ENCODE assay signal across 11 cellular contexts in genomic region chr4:118834070-118834469, GRCh38. TPM values are rescaled to one million over a fixed set of nuclear protein-coding genes. Genes with fewer than 3 reads are reported as not detected.
A peak's percentile ranks its signal among the peaks of the same experiment; 100 is the strongest.
DNase-seq lines count a peak whose midpoint lies in the region; ATAC-seq and TF ChIP-seq lines count a peak whose summit lies in the region.
"Had no signal": no experiment of that assay in that cellular context is flagged by ENCODE, and none has a peak within 500 bp of the region (broad histone marks: within the 10 kb centered on the region; RNA-seq: fewer than 3 reads in every experiment).

No MANE protein-coding gene starts in this region.

- H3K4me3 ChIP-seq in CD4-positive, alpha-beta memory T cell (ENCODE audit: low read length in 2 of 2): no peak overlapping the region
- H3K4me3 ChIP-seq in HUES64 (ENCODE audit: low read length) (peak overlapping the region; percentile 77; the same call in 1 of the 2 replicates), Caco-2 (ENCODE audit: low read depth, low read length) (no peak overlapping the region)
- H3K4me3 ChIP-seq in naive thymus-derived CD4-positive, alpha-beta T cell (ENCODE audit: low read length): no peak overlapping the region

- WGBS in HUES64: 92% methylated on average over 3 of the region's 4 CpGs

- H3K9me3 Mint-ChIP-seq in CD4-positive, alpha-beta memory T cell: peaks cover 0 to 2% (median 0%) of the 10 kb centered on the region in 8 donors
- H3K9me3 Mint-ChIP-seq in brain (no peaks in the 10 kb centered on the region), Caco-2 (ENCODE audit: unreplicated experiment) (no peaks in the 10 kb centered on the region)
- no peaks in the 10 kb centered on the region for H3K9me3 Mint-ChIP-seq in naive thymus-derived CD4-positive, alpha-beta T cell
- H3K9me3 Mint-ChIP-seq: dendritic cell treated with granulocyte-macrophage colony-stimulating factor and Interleukin-4, amounts not matched to agents 40 ng/mL and 50 ng/mL, for 4 days had no signal

- H3K36me3 ChIP-seq in CD4-positive, alpha-beta memory T cell (ENCODE audit: insufficient read depth, low read length): peaks cover 7% of the 10 kb centered on the region
- peaks cover 46% of the 10 kb centered on the region for H3K36me3 ChIP-seq in HUES64 (ENCODE audit: insufficient read depth, low read length)
- peaks cover 0 to 4% (median 0%) of the 10 kb centered on the region in 3 experiments for H3K36me3 ChIP-seq in naive thymus-derived CD4-positive, alpha-beta T cell (ENCODE audit: control insufficient read depth in 2 of 3, insufficient read depth in 3 of 3, low read length in 3 of 3)
- peaks cover 1% of the 10 kb centered on the region; the same call in 1 of the 2 replicates for H3K36me3 ChIP-seq in Caco-2 (ENCODE audit: control insufficient read depth, insufficient read depth, low read length)

- POLR2A ChIA-PET in CD4-positive, alpha-beta memory T cell (lab: Charles Lee; ENCODE audit: partially characterized antibody): no interaction called here
- POLR2A ChIA-PET in naive thymus-derived CD4-positive, alpha-beta T cell (lab: Charles Lee): no interaction called here
- POLR2A ChIA-PET in Caco-2 (lab: Charles Lee): no interaction called here

- no peak for TF ChIP-seq CTCF in brain (conservative IDR thresholded peaks at IDR 0.05)
- TF ChIP-seq CTCF in Caco-2 (IDR thresholded peaks at IDR 0.05; ENCODE audit: insufficient read depth in 1 of 2, low read depth in 1 of 2, low read length in 1 of 2, severe bottlenecking in 1 of 2, unreplicated experiment in 1 of 2): no peak

- no TSS peak for BruUV-seq in Caco-2 (replicated peaks; lab: Mats Ljungman, UMichigan)

- no peaks in the 10 kb centered on the region for H3K9me3 ChIP-seq in CD4-positive, alpha-beta memory T cell (ENCODE audit: control insufficient read depth in 1 of 2, low read length in 2 of 2)
- no peaks in the 10 kb centered on the region for H3K9me3 ChIP-seq in HUES64 (ENCODE audit: insufficient read depth, low read depth, low read length)
- no peaks in the 10 kb centered on the region for H3K9me3 ChIP-seq in naive thymus-derived CD4-positive, alpha-beta T cell (ENCODE audit: control insufficient read depth in 2 of 3, low read length in 3 of 3)
- H3K9me3 ChIP-seq in Caco-2: no peaks in the 10 kb centered on the region
- H3K9me3 ChIP-seq: neutrophil had no signal

- no peaks in the 10 kb centered on the region for H3K27me3 Mint-ChIP-seq in CD4-positive, alpha-beta memory T cell
- H3K27me3 Mint-ChIP-seq in brain (peaks cover 6% of the 10 kb centered on the region), Caco-2 (ENCODE audit: insufficient read depth, unreplicated experiment) (no peaks in the 10 kb centered on the region)
- H3K27me3 Mint-ChIP-seq in naive thymus-derived CD4-positive, alpha-beta T cell: no peaks in the 10 kb centered on the region
- H3K27me3 Mint-ChIP-seq: dendritic cell treated with granulocyte-macrophage colony-stimulating factor and Interleukin-4, amounts not matched to agents 40 ng/mL and 50 ng/mL, for 4 days had no signal

- no peak for ATAC-seq in naive thymus-derived CD4-positive, alpha-beta T cell
- ATAC-seq in GM19035 (IDR thresholded peaks at IDR 0.05; ENCODE audit: unreplicated experiment) (no peak), HG03378 (IDR thresholded peaks at IDR 0.05; ENCODE audit: unreplicated experiment) (no peak)

- H3K36me3 Mint-ChIP-seq in CD4-positive, alpha-beta memory T cell: peaks cover 24 to 38% of the 10 kb centered on the region in 2 donors
- H3K36me3 Mint-ChIP-seq in brain (peaks cover 32% of the 10 kb centered on the region), Caco-2 (ENCODE audit: insufficient read depth, unreplicated experiment) (peaks cover 44% of the 10 kb centered on the region)
- peaks cover 12 to 22% (median 15%) of the 10 kb centered on the region in 5 donors for H3K36me3 Mint-ChIP-seq in naive thymus-derived CD4-positive, alpha-beta T cell

- peaks cover 24 to 44% (median 35%) of the 10 kb centered on the region in 4 donors for H3K4me1 Mint-ChIP-seq in CD4-positive, alpha-beta memory T cell
- H3K4me1 Mint-ChIP-seq in brain (peaks cover 41% of the 10 kb centered on the region), Caco-2 (ENCODE audit: low read depth, unreplicated experiment) (peaks cover under 1% of the 10 kb centered on the region)
- peaks cover 18 to 39% (median 26%) of the 10 kb centered on the region in 7 donors for H3K4me1 Mint-ChIP-seq in naive thymus-derived CD4-positive, alpha-beta T cell

- no peak overlapping the region for H3K9ac ChIP-seq in HUES64 (ENCODE audit: low read depth, low read length)

- peaks cover 23% of the 10 kb centered on the region for H3K4me1 ChIP-seq in CD4-positive, alpha-beta memory T cell (ENCODE audit: insufficient read depth, low read length)
- H3K4me1 ChIP-seq in HUES64 (ENCODE audit: insufficient read depth, low read length) (peaks cover 13% of the 10 kb centered on the region; the same call in 1 of the 2 replicates), Caco-2 (peaks cover 7% of the 10 kb centered on the region)
- H3K4me1 ChIP-seq in naive thymus-derived CD4-positive, alpha-beta T cell (ENCODE audit: control insufficient read depth in 2 of 2, insufficient read depth in 2 of 2, low read length in 2 of 2): peaks cover 0 to 5% of the 10 kb centered on the region in 2 donors

- DNase-seq in CD4-positive, alpha-beta memory T cell: no peak
- DNase-seq in naive thymus-derived CD4-positive, alpha-beta T cell: no peak
- no peak for DNase-seq in amniotic stem cell (lab: John Stamatoyannopoulos, UW)
- DNase-seq in Caco-2: no peak
- DNase-seq: NCI-H187 treated with DMSO at 0.1 percent for 48 hours had no signal

- no peak overlapping the region for H3K27ac ChIP-seq in CD4-positive, alpha-beta memory T cell (ENCODE audit: low read depth, low read length)
- no peak overlapping the region for H3K27ac ChIP-seq in HUES64 (ENCODE audit: low read depth, low read length)
- H3K27ac ChIP-seq in naive thymus-derived CD4-positive, alpha-beta T cell (ENCODE audit: low read depth, low read length): no peak overlapping the region

- no peaks in the 10 kb centered on the region for H3K27me3 ChIP-seq in CD4-positive, alpha-beta memory T cell (ENCODE audit: insufficient read depth, low read length)
- H3K27me3 ChIP-seq in HUES64 (ENCODE audit: insufficient read depth, low read length) (no peaks in the 10 kb centered on the region), Caco-2 (replicated peaks; ENCODE audit: control insufficient read depth, insufficient read depth, low read length) (no peaks in the 10 kb centered on the region)
- H3K27me3 ChIP-seq in naive thymus-derived CD4-positive, alpha-beta T cell (ENCODE audit: control insufficient read depth in 2 of 2, insufficient read depth in 2 of 2, low read length in 2 of 2): no peaks in the 10 kb centered on the region
- H3K27me3 ChIP-seq: neutrophil had no signal

- peak overlapping the region in 7 of 8 donors; percentile 0 to 99 (median 25) for H3K4me3 Mint-ChIP-seq in CD4-positive, alpha-beta memory T cell
- peak overlapping the region; percentile 79 to 99 (median 96) for H3K4me3 Mint-ChIP-seq in brain
- H3K4me3 Mint-ChIP-seq in naive thymus-derived CD4-positive, alpha-beta T cell: peak overlapping the region in 7 of 10 donors; percentile 20 to 50 (median 43)
- H3K4me3 Mint-ChIP-seq in Caco-2 (ENCODE audit: unreplicated experiment): no peak overlapping the region

- intact Hi-C loops in CD4-positive, alpha-beta memory T cell (cut with micrococcal nuclease): loop anchor here (10.0 kb wide), 2 partner anchors 149 to 621 kb away; partner anchors contain the start of gene METTL14
- intact Hi-C loops in naive thymus-derived CD4-positive, alpha-beta T cell (cut with micrococcal nuclease): loop anchor here (2.0 to 10.0 kb wide), 4 partner anchors 33 to 555 kb away; a partner anchor contains a TSS
- intact Hi-C loops in Caco-2 (cut with micrococcal nuclease; ENCODE audit: unreplicated experiment): no loop called here

- H3K27ac Mint-ChIP-seq in CD4-positive, alpha-beta memory T cell: peak overlapping the region in 3 of 7 donors; percentile 13 to 73 (median 25)
- peak overlapping the region in 2 of 5 experiments; percentile 40 to 99 for H3K27ac Mint-ChIP-seq in brain
- no peak overlapping the region for H3K27ac Mint-ChIP-seq in naive thymus-derived CD4-positive, alpha-beta T cell
- no peak overlapping the region for H3K27ac Mint-ChIP-seq in Caco-2 (ENCODE audit: unreplicated experiment)

- CTCF ChIA-PET in CD4-positive, alpha-beta memory T cell (lab: Charles Lee; ENCODE audit: partially characterized antibody): no interaction called here
- CTCF ChIA-PET in naive thymus-derived CD4-positive, alpha-beta T cell (lab: Charles Lee): no interaction called here
- CTCF ChIA-PET in Caco-2 (lab: Charles Lee): no interaction called here

RNA-seq across cellular contexts. Expression of gene SEC24D, which starts 1.9 kb away (rescaled TPM):
- 10 to 100 TPM; 34.5 to 36.8 TPM for total RNA-seq in CD4-positive, alpha-beta memory T cell
- polyA plus RNA-seq in CD4-positive, alpha-beta memory T cell: 10 to 100 TPM; 16.1 to 25.9 TPM
- 52.6 TPM for polyA plus RNA-seq in HUES64 (2013, experiment 1 of 2)
- 41.5 TPM for polyA plus RNA-seq in HUES64 (2013, experiment 2 of 2)
- polyA plus RNA-seq in brain (ENCODE audit: insufficient read depth, low read depth, low replicate concordance): 3.2 TPM
- total RNA-seq in naive thymus-derived CD4-positive, alpha-beta T cell: 10 to 100 TPM; 11.5 to 59.2 (median 16.4) TPM
- 10 to 100 TPM; 11.5 to 18.7 TPM for polyA plus RNA-seq in naive thymus-derived CD4-positive, alpha-beta T cell
- total RNA-seq in Caco-2 (2022): 32.0 and 33.0 TPM in 2 replicates

RNA-seq across cellular contexts. Expression of gene SYNPO2, which starts 54.6 kb away (rescaled TPM):
- total RNA-seq in CD4-positive, alpha-beta memory T cell: 1 to 10 TPM; 1.3 to 1.4 TPM
- polyA plus RNA-seq in CD4-positive, alpha-beta memory T cell: under 1 TPM; 0.04 to 0.34 TPM
- polyA plus RNA-seq in HUES64 (2013, experiment 1 of 2): 1.4 TPM
- 1.7 TPM for polyA plus RNA-seq in HUES64 (2013, experiment 2 of 2)
- polyA plus RNA-seq in brain (ENCODE audit: insufficient read depth, low read depth, low replicate concordance): 2.6 TPM
- 1 to 10 TPM in 2 of 5 experiments, under 1 TPM in 3; 0.61 to 1.1 (median 0.93) TPM for total RNA-seq in naive thymus-derived CD4-positive, alpha-beta T cell
- polyA plus RNA-seq in naive thymus-derived CD4-positive, alpha-beta T cell: under 1 TPM; 0.08 to 0.21 TPM
- 0.09 and 0.16 TPM in 2 replicates for total RNA-seq in Caco-2 (2022)
